10 cellular contexts compared by ENCODE assay signal in genomic region chrX:151708821-151709220, GRCh38. TPM values are rescaled to one million over a fixed set of nuclear protein-coding genes. Genes with fewer than 3 reads are reported as not detected.
"Had no signal": no experiment of that assay in that cellular context is flagged by ENCODE, and none has a peak within 500 bp of the region (broad histone marks: within the 10 kb centered on the region; RNA-seq: fewer than 3 reads in every experiment).

No MANE protein-coding gene starts in this region.

- H3K9ac ChIP-seq: GM23248 had no signal

- ATAC-seq: GM23338, HCT116 had no signal

- H3K4me3 Mint-ChIP-seq: GM23338, H9 had no signal

- H3K27ac ChIP-seq: GM23248 had no signal

- H3K27ac Mint-ChIP-seq: GM23338, H9 had no signal

- H3K9me3 ChIP-seq: HAP-1 had no signal

- H3K36me3 ChIP-seq: HAP-1 had no signal

- H3K4me1 ChIP-seq: HAP-1 had no signal

- H3K4me3 ChIP-seq: GM23248, GM23338, HAP-1 had no signal

- H3K9me3 Mint-ChIP-seq: GM23338 had no signal

- DNase-seq: GM23248, GOT3, H7, H9, HCEC 1CT had no signal

RNA-seq across cellular contexts. Expression of gene FATE1, which starts 7.0 kb away (rescaled TPM):
- total RNA-seq: GM23248, H1, H4, H7, H9 had no signal
- polyA plus RNA-seq: GM23248, GM23338 had no signal

RNA-seq across cellular contexts. Expression of gene PRRG3, which starts 13.6 kb away (rescaled TPM):
- total RNA-seq: GM23248, H4 had no signal

RNA-seq across cellular contexts. Expression of gene CNGA2, which starts 25.7 kb away (rescaled TPM):
- total RNA-seq: GM23248, GM23338, H1, H4, H7, H9 had no signal
- polyA plus RNA-seq: GM23248, GM23338, H1 had no signal
